ENCODE assay signal across 10 cellular contexts in the genomic region with DNA sequence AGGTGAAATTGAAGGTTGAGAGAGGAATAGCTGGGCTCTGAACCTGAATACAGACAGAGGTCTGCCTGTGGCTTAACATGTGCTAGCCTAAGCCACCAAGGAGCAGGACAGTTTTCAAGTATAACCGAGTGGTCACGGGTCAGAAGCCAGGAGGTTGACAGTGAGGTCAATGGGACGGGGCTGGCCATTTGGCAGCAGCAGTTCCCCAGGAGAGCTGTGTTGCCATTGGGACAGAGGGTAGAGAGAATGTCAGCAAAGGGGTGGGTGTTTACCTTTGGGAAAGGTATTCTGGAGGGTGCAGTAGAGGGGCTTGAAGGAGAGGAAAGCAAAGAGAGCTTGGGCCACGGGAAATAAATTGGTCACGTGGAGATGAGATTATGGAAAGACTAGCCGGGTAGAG. TPM values are rescaled to one million over a fixed set of nuclear protein-coding genes. Genes with fewer than 3 reads are reported as not detected.
DNase-seq lines count a peak whose midpoint lies in the region; ATAC-seq, FAIRE-seq and TF ChIP-seq lines count a peak whose summit lies in the region.
"Not testable (repeated sequence)": the region's sequence is repeated elsewhere in the genome, so short reads cannot be mapped to it uniquely, and the experiment has no call there.
"Had no signal": no experiment of that assay in that cellular context is flagged by ENCODE, and none has a peak within 500 bp of the region (broad histone marks: within the 10 kb centered on the region; RNA-seq: fewer than 3 reads in every experiment).

No MANE protein-coding gene starts in this region.

- peak overlapping the region in 2 of 3 donors; percentile 16 to 80 for H3K27ac Mint-ChIP-seq in CD4-positive, CD25-positive, alpha-beta regulatory T cell
- peak overlapping the region; percentile 6 for H3K27ac Mint-ChIP-seq in activated CD4-positive, alpha-beta T cell treated with anti-CD3 and anti-CD28 coated beads, Interleukin-2, amount 10 ng/mL, durations not matched to agents 24 days and 14 days
- H3K27ac Mint-ChIP-seq in activated naive CD4-positive, alpha-beta T cell treated with anti-CD3 and anti-CD28 coated beads, Interleukin-2, amount 50 U/mL, for 24 hours, result peak overlapping the region; percentile 79
- H3K27ac Mint-ChIP-seq in endodermal cell (peak overlapping the region; percentile 58), naive B cell (peak overlapping the region; percentile 60 to 94 (median 82))
- not testable (repeated sequence) for H3K27ac Mint-ChIP-seq in osteocyte (ENCODE audit: unreplicated experiment)

- H3K4me1 Mint-ChIP-seq in CD4-positive, CD25-positive, alpha-beta regulatory T cell, result peaks cover 0 to 38% (median 18%) of the 10 kb centered on the region in 4 donors
- peaks cover 16% of the 10 kb centered on the region for H3K4me1 Mint-ChIP-seq in activated CD4-positive, alpha-beta T cell treated with anti-CD3 and anti-CD28 coated beads, Interleukin-2, amount 10 ng/mL, durations not matched to agents 24 days and 14 days
- peaks cover 27% of the 10 kb centered on the region for H3K4me1 Mint-ChIP-seq in activated naive CD4-positive, alpha-beta T cell treated with anti-CD3 and anti-CD28 coated beads, Interleukin-2, amount 50 U/mL, for 24 hours
- not testable (repeated sequence) for H3K4me1 Mint-ChIP-seq in endodermal cell
- H3K4me1 Mint-ChIP-seq in naive B cell, result peaks cover 22 to 39% (median 29%) of the 10 kb centered on the region in 3 donors
- H3K4me1 Mint-ChIP-seq in osteocyte (ENCODE audit: unreplicated experiment), result peaks cover 30% of the 10 kb centered on the region

- not testable (repeated sequence) for DNase-seq in CD4-positive, CD25-positive, alpha-beta regulatory T cell; HTR-8/SVneo (ENCODE audit: insufficient read length, low spot score); activated CD4-positive, alpha-beta T cell treated with anti-CD3 and anti-CD28 coated beads, Interleukin-2, amount 10 ng/mL, durations not matched to agents 24 days and 14 days; endodermal cell; naive B cell; urothelium cell line (ENCODE audit: low spot score)
- peak; percentile 68 for DNase-seq in osteocyte (ENCODE audit: extremely low spot score, unreplicated experiment)

- not testable (repeated sequence) for H3K9me3 Mint-ChIP-seq in CD4-positive, CD25-positive, alpha-beta regulatory T cell; activated CD4-positive, alpha-beta T cell treated with anti-CD3 and anti-CD28 coated beads, Interleukin-2, amount 10 ng/mL, durations not matched to agents 24 days and 14 days; activated naive CD4-positive, alpha-beta T cell treated with anti-CD3 and anti-CD28 coated beads, Interleukin-2, amount 50 U/mL, for 24 hours; endodermal cell; naive B cell; osteocyte (ENCODE audit: unreplicated experiment)

- peak; percentile 60 for FAIRE-seq in HTR-8/SVneo (lab: Jason Lieb, UNC)
- peak; percentile 30 for FAIRE-seq in urothelium cell line (lab: Jason Lieb, UNC)

- H3K9ac ChIP-seq in endodermal cell (ENCODE audit: extremely low read depth, low read length, poor library complexity, severe bottlenecking), result not testable (repeated sequence)

- WGBS in endodermal cell (ENCODE audit: insufficient coverage in 1 of 2, insufficient read length in 1 of 2), 2 experiments, result 93 to 100% methylated on average over 3 to 5 of the region's 6 CpGs

- intact Hi-C loops in activated CD4-positive, alpha-beta T cell treated with anti-CD3 and anti-CD28 coated beads, Interleukin-2, amount 10 ng/mL, durations not matched to agents 24 days and 14 days (cut with micrococcal nuclease), result not testable (repeated sequence)

- H3K36me3 ChIP-seq in CD4-positive, CD25-positive, alpha-beta regulatory T cell (ENCODE audit: control insufficient read depth, insufficient read depth, low read length), result peaks cover 15% of the 10 kb centered on the region
- peaks cover 13% of the 10 kb centered on the region for H3K36me3 ChIP-seq in endodermal cell (ENCODE audit: control insufficient read depth, insufficient read depth, low read length)

- TF ChIP-seq CTCF in endodermal cell (conservative IDR thresholded peaks at IDR 0.05); osteocyte (IDR thresholded peaks at IDR 0.05): not testable (repeated sequence)

- H3K4me3 ChIP-seq in CD4-positive, CD25-positive, alpha-beta regulatory T cell (ENCODE audit: low read depth, low read length); endodermal cell (ENCODE audit: low read length): not testable (repeated sequence)

- not testable (repeated sequence) for H3K27me3 ChIP-seq in CD4-positive, CD25-positive, alpha-beta regulatory T cell (ENCODE audit: control insufficient read depth, insufficient read depth, low read length); endodermal cell (ENCODE audit: control insufficient read depth, insufficient read depth, low read length, poor library complexity, severe bottlenecking)

- peak overlapping the region in 2 of 4 donors; percentile 51 to 67 for H3K4me3 Mint-ChIP-seq in CD4-positive, CD25-positive, alpha-beta regulatory T cell
- not testable (repeated sequence) for H3K4me3 Mint-ChIP-seq in activated CD4-positive, alpha-beta T cell treated with anti-CD3 and anti-CD28 coated beads, Interleukin-2, amount 10 ng/mL, durations not matched to agents 24 days and 14 days; activated naive CD4-positive, alpha-beta T cell treated with anti-CD3 and anti-CD28 coated beads, Interleukin-2, amount 50 U/mL, for 24 hours; endodermal cell; osteocyte (ENCODE audit: unreplicated experiment)
- peak overlapping the region in 2 of 8 donors; percentile 23 to 67 for H3K4me3 Mint-ChIP-seq in naive B cell

- not testable (repeated sequence) for H3K4me1 ChIP-seq in CD4-positive, CD25-positive, alpha-beta regulatory T cell (ENCODE audit: control insufficient read depth, insufficient read depth, low read length, poor library complexity, severe bottlenecking); endodermal cell (ENCODE audit: control insufficient read depth, insufficient read depth, low read length)

- not testable (repeated sequence) for ATAC-seq in CD4-positive, CD25-positive, alpha-beta regulatory T cell (ENCODE audit: low read depth in 2 of 2); naive B cell (ENCODE audit: low read depth in 2 of 2)

- H3K27ac ChIP-seq in CD4-positive, CD25-positive, alpha-beta regulatory T cell (ENCODE audit: insufficient read depth, low read length, poor library complexity, severe bottlenecking); endodermal cell (ENCODE audit: low read depth, low read length): not testable (repeated sequence)

- not testable (repeated sequence) for H3K27me3 Mint-ChIP-seq in CD4-positive, CD25-positive, alpha-beta regulatory T cell; activated CD4-positive, alpha-beta T cell treated with anti-CD3 and anti-CD28 coated beads, Interleukin-2, amount 10 ng/mL, durations not matched to agents 24 days and 14 days; activated naive CD4-positive, alpha-beta T cell treated with anti-CD3 and anti-CD28 coated beads, Interleukin-2, amount 50 U/mL, for 24 hours; endodermal cell (ENCODE audit: insufficient read depth); naive B cell; osteocyte (ENCODE audit: unreplicated experiment)

- H3K9me3 ChIP-seq in CD4-positive, CD25-positive, alpha-beta regulatory T cell (ENCODE audit: control insufficient read depth in 2 of 2, low read length in 2 of 2); endodermal cell (ENCODE audit: control insufficient read depth, low read length): not testable (repeated sequence)

- H3K36me3 Mint-ChIP-seq in CD4-positive, CD25-positive, alpha-beta regulatory T cell, result peaks cover 22% of the 10 kb centered on the region
- H3K36me3 Mint-ChIP-seq in activated CD4-positive, alpha-beta T cell treated with anti-CD3 and anti-CD28 coated beads, Interleukin-2, amount 10 ng/mL, durations not matched to agents 24 days and 14 days (ENCODE audit: low read depth), result peaks cover 21% of the 10 kb centered on the region
- H3K36me3 Mint-ChIP-seq in activated naive CD4-positive, alpha-beta T cell treated with anti-CD3 and anti-CD28 coated beads, Interleukin-2, amount 50 U/mL, for 24 hours; naive B cell; osteocyte (ENCODE audit: unreplicated experiment): not testable (repeated sequence)
- H3K36me3 Mint-ChIP-seq in endodermal cell (ENCODE audit: low read depth), result peaks cover 33% of the 10 kb centered on the region

RNA-seq across cellular contexts. Expression of gene PDPR, which starts 4.2 kb away (rescaled TPM):
- total RNA-seq in CD4-positive, CD25-positive, alpha-beta regulatory T cell, result 31.2 TPM
- 10 to 100 TPM in 1 of 4 donors, 1 to 10 TPM in 3; 5.2 to 10.9 (median 6.5) TPM for polyA plus RNA-seq in CD4-positive, CD25-positive, alpha-beta regulatory T cell
- 39.8 and 41.7 TPM in 2 replicates for total RNA-seq in activated CD4-positive, alpha-beta T cell treated with anti-CD3 and anti-CD28 coated beads, Interleukin-2, amount 10 ng/mL, durations not matched to agents 24 days and 14 days
- 10 to 100 TPM; 28.3 to 28.6 TPM for total RNA-seq in endodermal cell
- 25.7 TPM for polyA plus RNA-seq in endodermal cell (2013, experiment 1 of 2)
- 23.8 TPM for polyA plus RNA-seq in endodermal cell (2013, experiment 2 of 2)
- polyA plus RNA-seq in naive B cell (ENCODE audit: low read depth in 6 of 6), result 10 to 100 TPM in 1 of 6 donors, 1 to 10 TPM in 5; 2.3 to 16.4 (median 7.0) TPM
- 30.4 and 30.7 TPM in 2 replicates for total RNA-seq in osteocyte

RNA-seq across cellular contexts. Expression of gene CLEC18C, which starts 55.2 kb away (rescaled TPM):
- 0.59 TPM for total RNA-seq in CD4-positive, CD25-positive, alpha-beta regulatory T cell
- under 1 TPM in 1 of 4 donors, not detected in 3; 0.03 TPM for polyA plus RNA-seq in CD4-positive, CD25-positive, alpha-beta regulatory T cell
- 0.45 TPM in 1 of 2 replicates, not detected in the other for total RNA-seq in activated CD4-positive, alpha-beta T cell treated with anti-CD3 and anti-CD28 coated beads, Interleukin-2, amount 10 ng/mL, durations not matched to agents 24 days and 14 days
- total RNA-seq in endodermal cell (under 1 TPM in 1 of 2 donors, not detected in 1; 0.20 TPM), osteocyte (0.71 TPM in 1 of 2 replicates, not detected in the other)
- 9.4 TPM for polyA plus RNA-seq in endodermal cell (2013, experiment 1 of 2)
- polyA plus RNA-seq in endodermal cell (2013, experiment 2 of 2), result 8.3 TPM
- polyA plus RNA-seq in naive B cell (ENCODE audit: low read depth in 6 of 6), result not detected
- polyA plus RNA-seq: AG04450, CD14-positive monocyte had no signal
